ENCODE assay signal across 31 cellular contexts in the genomic region with DNA sequence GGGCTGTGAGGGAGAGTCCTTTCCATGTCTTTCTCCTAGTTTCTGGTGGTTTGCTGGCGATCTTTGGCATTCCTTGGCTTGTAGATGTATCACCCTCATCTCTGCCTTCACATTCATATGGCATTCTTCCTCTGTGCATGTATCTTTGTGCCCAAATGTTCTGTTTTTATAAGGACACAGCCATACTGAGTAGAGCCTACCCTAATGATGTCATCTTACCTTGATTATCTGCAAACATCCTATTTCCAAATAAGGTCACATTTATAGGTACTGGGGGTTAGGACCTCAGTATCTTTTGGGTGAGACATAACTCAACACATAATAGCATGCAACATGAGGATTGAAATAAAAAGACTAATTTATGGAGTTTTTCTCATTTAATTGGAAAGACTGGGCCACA.
"Had no signal": no experiment of that assay in that cellular context is flagged by ENCODE, and none has a peak within 500 bp of the region (broad histone marks: within the 10 kb centered on the region; RNA-seq: fewer than 3 reads in every experiment).

No MANE protein-coding gene starts in this region.

- H2AFZ ChIP-seq: neural progenitor cell, parathyroid adenoma had no signal

- DNase-seq: natural killer cell; occipital lobe; ovary; posterior cingulate gyrus; psoas muscle; right cardiac atrium; spleen; stimulated activated CD4-positive, alpha-beta T cell treated with anti-CD3 and anti-CD28 coated beads, Interleukin-12 subunit alpha, Interleukin-12 subunit beta, amount 100 ng/mL, for 4 hours; stimulated activated CD4-positive, alpha-beta T cell treated with anti-CD3 and anti-CD28 coated beads, Interleukin-1b, Interleukin-23, amount 100 ng/mL, for 48 hours; stimulated activated CD4-positive, alpha-beta T cell treated with anti-CD3 and anti-CD28 coated beads, Interleukin-4, amount 100 ng/mL, for 1 hour; stimulated activated CD4-positive, alpha-beta T cell treated with anti-CD3 and anti-CD28 coated beads, Interleukin-4, amount 100 ng/mL, for 4 hours; stimulated activated CD8-positive, alpha-beta memory T cell treated with anti-CD3 and anti-CD28 coated beads, Interleukin-4, amount 100 ng/mL, for 48 hours; stimulated activated naive CD4-positive, alpha-beta T cell; stimulated activated naive CD8-positive, alpha-beta T cell treated with anti-CD3 and anti-CD28 coated beads, Interleukin-15, amount 100 ng/mL, for 72 hours; stimulated activated naive CD8-positive, alpha-beta T cell treated with anti-CD3 and anti-CD28 coated beads, Interleukin-15, Interleukin-2, amounts not matched to agents 100 U/mL and 50 U/mL, for 24 hours; substantia nigra; testis; tibial artery; transverse colon; upper lobe of right lung; uterus had no signal

- H3K36me3 Mint-ChIP-seq: natural killer cell; neural progenitor cell; stimulated activated memory B cell treated with anti-CD40 and anti-IgM and Interleukin-4, amounts not matched to agents 10 μg/mL and 1 μg/mL and 100 μg/mL, for 72 hours had no signal

- H3K9me3 ChIP-seq: ovary, psoas muscle, spleen, suprapubic skin, testis, tibial artery, transverse colon, upper lobe of right lung, uterus had no signal

- ATAC-seq: natural killer cell; psoas muscle; right cardiac atrium; sciatic nerve; stimulated activated naive CD8-positive, alpha-beta T cell treated with anti-CD3 and anti-CD28 coated beads, Interleukin-15, amount 100 ng/mL, for 72 hours; stimulated activated naive CD8-positive, alpha-beta T cell treated with anti-CD3 and anti-CD28 coated beads, Interleukin-15, Interleukin-2, amounts not matched to agents 100 U/mL and 50 U/mL, for 24 hours; upper lobe of right lung had no signal

- H3K36me3 ChIP-seq: neural progenitor cell, ovary, spleen, suprapubic skin, tibial artery, transverse colon, upper lobe of right lung, uterus had no signal

- H3K4me3 Mint-ChIP-seq: natural killer cell; nephron; neural progenitor cell; stimulated activated memory B cell treated with anti-CD40 and anti-IgM and Interleukin-4, amounts not matched to agents 10 μg/mL and 1 μg/mL and 100 μg/mL, for 72 hours; stimulated activated naive CD8-positive, alpha-beta T cell treated with anti-CD3 and anti-CD28 coated beads, Interleukin-15, amount 100 ng/mL, for 72 hours; type B pancreatic cell had no signal

- H3K4me1 Mint-ChIP-seq: natural killer cell had no signal

- H3K27me3 Mint-ChIP-seq: progenitor cell of endocrine pancreas, type B pancreatic cell had no signal

- H3K27ac Mint-ChIP-seq: natural killer cell; nephron; neural progenitor cell; progenitor cell of endocrine pancreas; stimulated activated memory B cell treated with anti-CD40 and anti-IgM and Interleukin-4, amounts not matched to agents 10 μg/mL and 1 μg/mL and 100 μg/mL, for 72 hours; stimulated activated naive CD8-positive, alpha-beta T cell treated with anti-CD3 and anti-CD28 coated beads, Interleukin-15, amount 100 ng/mL, for 72 hours; type B pancreatic cell had no signal

- H3K9me3 Mint-ChIP-seq: natural killer cell; nephron; neural progenitor cell; stimulated activated memory B cell treated with anti-CD40 and anti-IgM and Interleukin-4, amounts not matched to agents 10 μg/mL and 1 μg/mL and 100 μg/mL, for 72 hours; stimulated activated naive CD8-positive, alpha-beta T cell treated with anti-CD3 and anti-CD28 coated beads, Interleukin-15, amount 100 ng/mL, for 72 hours; type B pancreatic cell had no signal

- H3K4me2 ChIP-seq: neural progenitor cell, smooth muscle cell had no signal

- H3K9ac ChIP-seq: neural progenitor cell, parathyroid adenoma had no signal

- H3K4me3 ChIP-seq: neural progenitor cell, ovary, psoas muscle, skin epidermis, smooth muscle cell, spleen, suprapubic skin, testis, tibial artery, transverse colon, upper lobe of right lung, uterus had no signal

- H3K4me1 ChIP-seq: psoas muscle, testis, uterus had no signal

- H3K27me3 ChIP-seq: ovary, suprapubic skin, testis, tibial artery, transverse colon, upper lobe of right lung, uterus had no signal

- H3K27ac ChIP-seq: neural progenitor cell, ovary, parathyroid adenoma, psoas muscle, skin epidermis, spleen, suprapubic skin, testis, tibial artery, transverse colon, upper lobe of right lung, uterus had no signal
